17 cellular contexts compared by ENCODE assay signal in genomic region chr2:164711246-164712138, GRCh38.
A peak's percentile ranks its signal among the peaks of the same experiment; 100 is the strongest.
DNase-seq lines count a peak whose midpoint lies in the region; ATAC-seq, FAIRE-seq and TF ChIP-seq lines count a peak whose summit lies in the region.
"Had no signal": no experiment of that assay in that cellular context is flagged by ENCODE, and none has a peak within 500 bp of the region (broad histone marks: within the 10 kb centered on the region; RNA-seq: fewer than 3 reads in every experiment).

No MANE protein-coding gene starts in this region.

- H3K27me3 ChIP-seq in right lobe of liver, result no peaks in the 10 kb centered on the region
- H3K27me3 ChIP-seq in vagina, result no peaks in the 10 kb centered on the region
- H3K27me3 ChIP-seq: spleen had no signal

- peak; percentile 100 for FAIRE-seq in RCC 7860 (lab: Jason Lieb, UNC)

- H3K9me3 ChIP-seq in right lobe of liver (no peaks in the 10 kb centered on the region), vagina (no peaks in the 10 kb centered on the region)
- H3K9me3 ChIP-seq: spleen had no signal

- DNase-seq in ACHN (peak; percentile 98), RCC 7860 (ENCODE audit: low spot score) (peak; percentile 98), right lobe of liver (no peak), NAMALWA (ENCODE audit: low spot score) (no peak), NOMO-1 (lab: John Stamatoyannopoulos, UW; ENCODE audit: unreplicated experiment in 2 of 2) (no peak), RWPE1 (ENCODE audit: low spot score) (no peak), vagina (ENCODE audit: extremely low spot score in 2 of 2) (no peak)
- DNase-seq: activated CD8-positive, alpha-beta memory T cell treated with anti-CD3 and anti-CD28 coated beads, Interleukin-2, amount 50 U/mL, for 4 hours; activated naive CD8-positive, alpha-beta T cell treated with anti-CD3 and anti-CD28 coated beads for 36 hours; caudate nucleus; COR-L47; mammary epithelial cell; nucleus accumbens; PC-9; spleen had no signal

- TF ChIP-seq POLR2A in right lobe of liver (IDR thresholded peaks at IDR 0.05), result peak; percentile 58
- TF ChIP-seq POLR2A in vagina (IDR thresholded peaks at IDR 0.05), result no peak

- peak overlapping the region; percentile 2 to 25 (median 15) for H3K4me3 ChIP-seq in right lobe of liver
- H3K4me3 ChIP-seq in vagina, result no peak overlapping the region
- H3K4me3 ChIP-seq: PC-9, spleen had no signal

- in situ Hi-C loops in ACHN (cut with HindIII; ENCODE audit: low pct_ligation_motif_present, low pct_unique_long_range_greater_than_20kb, low sequenced_read_pairs), result no loop called here

- TF ChIP-seq CTCF in right lobe of liver (IDR thresholded peaks at IDR 0.05), result no peak
- no peak for TF ChIP-seq CTCF in RWPE1 (conservative IDR thresholded peaks at IDR 0.05; ENCODE audit: low read depth)
- TF ChIP-seq CTCF in vagina (IDR thresholded peaks at IDR 0.05), result no peak

- CTCF ChIA-PET in RWPE1 (lab: Yijun Ruan, JAX), result no interaction called here

- POLR2A ChIA-PET in RWPE1 (lab: Yijun Ruan, JAX; ENCODE audit: low non-redundant PET), result no interaction called here

- H3K27ac ChIP-seq in right lobe of liver (peak overlapping the region; percentile 77 to 95 (median 86)), RWPE1 (no peak overlapping the region), vagina (no peak overlapping the region)
- H3K27ac ChIP-seq: PC-9, spleen had no signal

- 13% methylated on average over 1 of the region's 1 CpG for WGBS in right lobe of liver (ENCODE audit: insufficient coverage, low coverage, low lambda C conversion rate, missing lambda C conversion rate)

- H3K36me3 ChIP-seq in right lobe of liver (no peaks in the 10 kb centered on the region), vagina (no peaks in the 10 kb centered on the region)
- H3K36me3 ChIP-seq: spleen had no signal

- H3K4me1 ChIP-seq in right lobe of liver (peaks cover 0 to 57% (median 11%) of the 10 kb centered on the region in 4 donors), vagina (no peaks in the 10 kb centered on the region)
- H3K4me1 ChIP-seq: spleen had no signal

- intact Hi-C loops in right lobe of liver (cut with DNase I) (no loop called here), vagina (cut with DNase I) (no loop called here)

- ATAC-seq in GM21619 (IDR thresholded peaks at IDR 0.05; ENCODE audit: unreplicated experiment) (peak; percentile 69), right lobe of liver (peak; percentile 85 to 95 (median 87))
- ATAC-seq: activated CD4-positive, CD25-positive, alpha-beta regulatory T cell treated with anti-CD3 and anti-CD28 coated beads, Interleukin-2, amount 50 U/mL, for 24 hours had no signal

Comparison
In these comparisons a context has a peak if more than half of its experiments do, and no peak if none do; other contexts are left out.
1. DNase-seq: peak in ACHN (single experiment) and RCC 7860 (single experiment); none in right lobe of liver (0 of 3), NAMALWA (single experiment), NOMO-1 (0 of 2), RWPE1 (single experiment) and vagina (0 of 2).
2. H3K27ac ChIP-seq: peak in right lobe of liver (3 of 3); none in RWPE1 (single experiment) and vagina (single experiment).
3. H3K4me3 ChIP-seq: peak in right lobe of liver (3 of 3); none in vagina (0 of 2).